1 cellular context compared by ENCODE assay signal in the genomic region with DNA sequence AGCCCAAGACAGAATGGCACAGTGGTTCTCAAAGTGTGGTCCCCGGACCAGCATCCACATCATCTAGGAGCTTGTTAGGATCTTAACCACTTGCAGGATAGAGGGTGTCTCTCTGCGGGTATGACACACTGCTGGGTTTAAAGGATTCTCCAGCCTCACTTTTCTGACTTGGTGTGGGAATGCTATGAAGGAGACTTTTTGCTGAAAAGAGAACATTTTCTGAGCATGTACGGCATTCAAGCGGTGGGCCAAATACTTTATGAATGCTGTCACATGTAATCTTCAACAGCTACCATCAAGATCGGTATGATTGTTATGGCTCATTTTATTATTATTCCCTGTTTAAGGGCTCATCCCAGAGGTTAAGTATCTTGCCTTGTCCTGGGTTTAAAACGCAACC.
TF ChIP-seq lines count a peak whose summit lies in the region.

No MANE protein-coding gene starts in this region.

TF ChIP-seq in SK-N-SH, 30 proteins besides CTCF, POLR2A, EP300 and RAD21 (continued from another document):
- TF ChIP-seq, protein P1, sequence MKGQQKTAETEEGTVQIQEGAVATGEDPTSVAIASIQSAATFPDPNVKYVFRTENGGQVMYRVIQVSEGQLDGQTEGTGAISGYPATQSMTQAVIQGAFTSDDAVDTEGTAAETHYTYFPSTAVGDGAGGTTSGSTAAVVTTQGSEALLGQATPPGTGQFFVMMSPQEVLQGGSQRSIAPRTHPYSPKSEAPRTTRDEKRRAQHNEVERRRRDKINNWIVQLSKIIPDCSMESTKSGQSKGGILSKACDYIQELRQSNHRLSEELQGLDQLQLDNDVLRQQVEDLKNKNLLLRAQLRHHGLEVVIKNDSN (IDR thresholded peaks at IDR 0.05; ENCODE audit: borderline replicate concordance, low read depth), result no peak
- TF ChIP-seq CHD2 (IDR thresholded peaks at IDR 0.05; ENCODE audit: low read length, partially characterized antibody) (no peak), RXRA (IDR thresholded peaks at IDR 0.05; ENCODE audit: borderline replicate concordance, low read depth) (no peak), GATA2 (CRISPR knock-in tag; IDR thresholded peaks at IDR 0.05) (no peak), ELF1 (IDR thresholded peaks at IDR 0.05) (no peak), MEF2A (IDR thresholded peaks at IDR 0.05; ENCODE audit: borderline replicate concordance, low read depth) (no peak), MXI1 (IDR thresholded peaks at IDR 0.05; ENCODE audit: low read depth, low read length) (no peak), FOXJ3 (CRISPR knock-in tag; IDR thresholded peaks at IDR 0.05) (no peak), NRF1 (IDR thresholded peaks at IDR 0.05; ENCODE audit: low read depth, low read length) (no peak), TCF12 (IDR thresholded peaks at IDR 0.05) (no peak), SIN3A (IDR thresholded peaks at IDR 0.05; ENCODE audit: borderline replicate concordance, low read depth, low read length) (no peak)
- TF ChIP-seq, protein P2, sequence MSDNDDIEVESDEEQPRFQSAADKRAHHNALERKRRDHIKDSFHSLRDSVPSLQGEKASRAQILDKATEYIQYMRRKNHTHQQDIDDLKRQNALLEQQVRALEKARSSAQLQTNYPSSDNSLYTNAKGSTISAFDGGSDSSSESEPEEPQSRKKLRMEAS (IDR thresholded peaks at IDR 0.05; ENCODE audit: low read depth), result no peak
- TF ChIP-seq, protein P3, sequence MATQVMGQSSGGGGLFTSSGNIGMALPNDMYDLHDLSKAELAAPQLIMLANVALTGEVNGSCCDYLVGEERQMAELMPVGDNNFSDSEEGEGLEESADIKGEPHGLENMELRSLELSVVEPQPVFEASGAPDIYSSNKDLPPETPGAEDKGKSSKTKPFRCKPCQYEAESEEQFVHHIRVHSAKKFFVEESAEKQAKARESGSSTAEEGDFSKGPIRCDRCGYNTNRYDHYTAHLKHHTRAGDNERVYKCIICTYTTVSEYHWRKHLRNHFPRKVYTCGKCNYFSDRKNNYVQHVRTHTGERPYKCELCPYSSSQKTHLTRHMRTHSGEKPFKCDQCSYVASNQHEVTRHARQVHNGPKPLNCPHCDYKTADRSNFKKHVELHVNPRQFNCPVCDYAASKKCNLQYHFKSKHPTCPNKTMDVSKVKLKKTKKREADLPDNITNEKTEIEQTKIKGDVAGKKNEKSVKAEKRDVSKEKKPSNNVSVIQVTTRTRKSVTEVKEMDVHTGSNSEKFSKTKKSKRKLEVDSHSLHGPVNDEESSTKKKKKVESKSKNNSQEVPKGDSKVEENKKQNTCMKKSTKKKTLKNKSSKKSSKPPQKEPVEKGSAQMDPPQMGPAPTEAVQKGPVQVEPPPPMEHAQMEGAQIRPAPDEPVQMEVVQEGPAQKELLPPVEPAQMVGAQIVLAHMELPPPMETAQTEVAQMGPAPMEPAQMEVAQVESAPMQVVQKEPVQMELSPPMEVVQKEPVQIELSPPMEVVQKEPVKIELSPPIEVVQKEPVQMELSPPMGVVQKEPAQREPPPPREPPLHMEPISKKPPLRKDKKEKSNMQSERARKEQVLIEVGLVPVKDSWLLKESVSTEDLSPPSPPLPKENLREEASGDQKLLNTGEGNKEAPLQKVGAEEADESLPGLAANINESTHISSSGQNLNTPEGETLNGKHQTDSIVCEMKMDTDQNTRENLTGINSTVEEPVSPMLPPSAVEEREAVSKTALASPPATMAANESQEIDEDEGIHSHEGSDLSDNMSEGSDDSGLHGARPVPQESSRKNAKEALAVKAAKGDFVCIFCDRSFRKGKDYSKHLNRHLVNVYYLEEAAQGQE (IDR thresholded peaks at IDR 0.05; ENCODE audit: low read depth, low read length), result no peak
- TF ChIP-seq, protein P4, sequence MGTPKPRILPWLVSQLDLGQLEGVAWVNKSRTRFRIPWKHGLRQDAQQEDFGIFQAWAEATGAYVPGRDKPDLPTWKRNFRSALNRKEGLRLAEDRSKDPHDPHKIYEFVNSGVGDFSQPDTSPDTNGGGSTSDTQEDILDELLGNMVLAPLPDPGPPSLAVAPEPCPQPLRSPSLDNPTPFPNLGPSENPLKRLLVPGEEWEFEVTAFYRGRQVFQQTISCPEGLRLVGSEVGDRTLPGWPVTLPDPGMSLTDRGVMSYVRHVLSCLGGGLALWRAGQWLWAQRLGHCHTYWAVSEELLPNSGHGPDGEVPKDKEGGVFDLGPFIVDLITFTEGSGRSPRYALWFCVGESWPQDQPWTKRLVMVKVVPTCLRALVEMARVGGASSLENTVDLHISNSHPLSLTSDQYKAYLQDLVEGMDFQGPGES (IDR thresholded peaks at IDR 0.05; ENCODE audit: low read depth, low read length), result no peak
- TF ChIP-seq, protein P5, sequence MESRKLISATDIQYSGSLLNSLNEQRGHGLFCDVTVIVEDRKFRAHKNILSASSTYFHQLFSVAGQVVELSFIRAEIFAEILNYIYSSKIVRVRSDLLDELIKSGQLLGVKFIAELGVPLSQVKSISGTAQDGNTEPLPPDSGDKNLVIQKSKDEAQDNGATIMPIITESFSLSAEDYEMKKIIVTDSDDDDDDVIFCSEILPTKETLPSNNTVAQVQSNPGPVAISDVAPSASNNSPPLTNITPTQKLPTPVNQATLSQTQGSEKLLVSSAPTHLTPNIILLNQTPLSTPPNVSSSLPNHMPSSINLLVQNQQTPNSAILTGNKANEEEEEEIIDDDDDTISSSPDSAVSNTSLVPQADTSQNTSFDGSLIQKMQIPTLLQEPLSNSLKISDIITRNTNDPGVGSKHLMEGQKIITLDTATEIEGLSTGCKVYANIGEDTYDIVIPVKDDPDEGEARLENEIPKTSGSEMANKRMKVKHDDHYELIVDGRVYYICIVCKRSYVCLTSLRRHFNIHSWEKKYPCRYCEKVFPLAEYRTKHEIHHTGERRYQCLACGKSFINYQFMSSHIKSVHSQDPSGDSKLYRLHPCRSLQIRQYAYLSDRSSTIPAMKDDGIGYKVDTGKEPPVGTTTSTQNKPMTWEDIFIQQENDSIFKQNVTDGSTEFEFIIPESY (IDR thresholded peaks at IDR 0.05; ENCODE audit: borderline replicate concordance, low read depth), result no peak
- TF ChIP-seq, protein P6, sequence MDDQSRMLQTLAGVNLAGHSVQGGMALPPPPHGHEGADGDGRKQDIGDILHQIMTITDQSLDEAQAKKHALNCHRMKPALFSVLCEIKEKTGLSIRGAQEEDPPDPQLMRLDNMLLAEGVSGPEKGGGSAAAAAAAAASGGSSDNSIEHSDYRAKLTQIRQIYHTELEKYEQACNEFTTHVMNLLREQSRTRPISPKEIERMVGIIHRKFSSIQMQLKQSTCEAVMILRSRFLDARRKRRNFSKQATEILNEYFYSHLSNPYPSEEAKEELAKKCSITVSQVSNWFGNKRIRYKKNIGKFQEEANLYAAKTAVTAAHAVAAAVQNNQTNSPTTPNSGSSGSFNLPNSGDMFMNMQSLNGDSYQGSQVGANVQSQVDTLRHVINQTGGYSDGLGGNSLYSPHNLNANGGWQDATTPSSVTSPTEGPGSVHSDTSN (IDR thresholded peaks at IDR 0.05), result no peak; the same call in 1 of the 2 replicates
- TF ChIP-seq, protein P7, sequence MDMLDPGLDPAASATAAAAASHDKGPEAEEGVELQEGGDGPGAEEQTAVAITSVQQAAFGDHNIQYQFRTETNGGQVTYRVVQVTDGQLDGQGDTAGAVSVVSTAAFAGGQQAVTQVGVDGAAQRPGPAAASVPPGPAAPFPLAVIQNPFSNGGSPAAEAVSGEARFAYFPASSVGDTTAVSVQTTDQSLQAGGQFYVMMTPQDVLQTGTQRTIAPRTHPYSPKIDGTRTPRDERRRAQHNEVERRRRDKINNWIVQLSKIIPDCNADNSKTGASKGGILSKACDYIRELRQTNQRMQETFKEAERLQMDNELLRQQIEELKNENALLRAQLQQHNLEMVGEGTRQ (IDR thresholded peaks at IDR 0.05; ENCODE audit: borderline replicate concordance, low read depth, low read length), result no peak
